8 cellular contexts compared by ENCODE assay signal in the genomic region with DNA sequence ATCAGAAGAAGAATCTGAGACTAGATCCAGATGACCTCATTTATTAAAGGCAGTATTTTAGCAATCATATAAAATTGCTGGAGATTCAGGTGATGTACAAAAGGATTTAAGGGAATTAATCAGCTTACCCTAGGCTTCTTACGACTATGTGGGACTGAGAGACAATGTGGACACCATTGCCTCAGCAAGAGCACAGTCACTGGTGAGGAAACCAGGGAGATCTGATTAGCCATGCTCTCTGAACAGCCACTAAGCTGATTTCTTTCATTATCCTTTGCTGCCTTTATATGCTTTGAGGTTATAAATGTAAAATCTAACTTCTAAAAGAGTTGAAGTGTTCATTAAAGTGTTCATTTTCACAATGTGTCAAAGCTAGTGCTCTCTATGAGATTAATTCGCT. TPM values are rescaled to one million over a fixed set of nuclear protein-coding genes. Genes with fewer than 3 reads are reported as not detected.
"Had no signal": no experiment of that assay in that cellular context is flagged by ENCODE, and none has a peak within 500 bp of the region (broad histone marks: within the 10 kb centered on the region; RNA-seq: fewer than 3 reads in every experiment).

No MANE protein-coding gene starts in this region.

- H3K36me3 Mint-ChIP-seq: IgD-negative memory B cell had no signal

- H3K27ac ChIP-seq: GM23248 had no signal

- H2AFZ ChIP-seq: GM23248 had no signal

- H3K9me3 Mint-ChIP-seq: IgD-negative memory B cell had no signal

- H3K4me1 ChIP-seq: HAP-1 had no signal

- H3K9me3 ChIP-seq: HAP-1 had no signal

- H3K27ac Mint-ChIP-seq: IgD-negative memory B cell had no signal

- FAIRE-seq: HTR-8/SVneo had no signal

- H3K27me3 Mint-ChIP-seq: IgD-negative memory B cell had no signal

- H3K36me3 ChIP-seq: HAP-1 had no signal

- H3K9ac ChIP-seq: GM23248 had no signal

- H3K4me3 Mint-ChIP-seq: IgD-negative memory B cell had no signal

- DNase-seq: GM23248, GOT3, H7, KG1 had no signal

- H3K4me3 ChIP-seq: GM23248, HAP-1 had no signal

- ATAC-seq: HCT116 had no signal

- H3K4me1 Mint-ChIP-seq: IgD-negative memory B cell had no signal

RNA-seq across cellular contexts. Expression of gene GULP1, which starts 22.7 kb away (rescaled TPM):
- polyA plus RNA-seq: IgD-negative memory B cell had no signal
